ENCODE assay signal across 9 cellular contexts in the genomic region with DNA sequence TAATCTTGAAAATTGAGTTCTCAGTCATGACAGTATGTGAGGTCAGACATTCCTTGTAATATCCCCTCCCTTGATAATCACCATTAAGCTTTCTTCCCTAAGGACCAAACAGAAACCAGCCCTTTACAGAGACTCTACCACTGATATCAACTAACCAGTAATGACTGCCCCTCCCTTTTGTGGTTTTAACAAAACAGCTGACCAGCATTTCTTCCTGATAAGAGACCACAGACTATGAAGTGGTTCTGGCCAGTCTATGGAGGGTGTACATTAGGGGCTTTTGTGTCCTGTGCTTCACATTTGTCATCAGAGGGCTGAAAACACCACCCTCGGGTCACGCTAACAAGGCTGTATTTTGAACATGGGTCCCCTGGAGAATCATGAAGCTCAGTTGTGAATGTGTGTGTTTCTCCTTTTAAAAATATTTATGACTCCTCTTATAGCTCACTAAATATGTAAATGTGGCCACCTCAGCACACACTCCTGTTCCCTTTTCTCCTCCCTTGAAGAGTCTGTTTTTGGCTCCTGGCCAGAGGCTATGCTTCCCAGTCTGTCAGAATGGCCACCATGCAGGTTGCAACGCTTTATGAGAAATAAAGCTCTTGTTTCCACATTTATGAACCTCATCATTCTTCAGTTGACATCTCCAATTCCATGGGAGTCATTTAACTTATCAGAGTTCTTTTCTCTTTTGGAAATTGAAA.
A peak's percentile ranks its signal among the peaks of the same experiment; 100 is the strongest.
DNase-seq lines count a peak whose midpoint lies in the region; ATAC-seq, FAIRE-seq and TF ChIP-seq lines count a peak whose summit lies in the region.
"Had no signal": no experiment of that assay in that cellular context is flagged by ENCODE, and none has a peak within 500 bp of the region (broad histone marks: within the 10 kb centered on the region; RNA-seq: fewer than 3 reads in every experiment).

No MANE protein-coding gene starts in this region.

- POLR2A ChIA-PET in GM12878 (lab: Charles Lee) = no interaction called here

- no TSS peak for BruUV-seq in GM12878 (replicated peaks; lab: Mats Ljungman, UMichigan)

- ATAC-seq in GM21619 (IDR thresholded peaks at IDR 0.05; ENCODE audit: unreplicated experiment) (peak; percentile 41), GM12878 (peak; percentile 84), GM18858 (IDR thresholded peaks at IDR 0.05; ENCODE audit: unreplicated experiment) (no peak)

- TF ChIP-seq CTCF in Loucy (conservative IDR thresholded peaks at IDR 0.05; ENCODE audit: low read length) = no peak
- TF ChIP-seq CTCF in GM12878 (IDR thresholded peaks at IDR 0.05 in 2 of 3, conservative IDR thresholded peaks at IDR 0.05 in 1 of 3; ENCODE audit: control insufficient read depth in 2 of 3, extremely low read depth in 1 of 3, insufficient read depth in 1 of 3, low read depth in 3 of 3, low read length in 3 of 3) = no peak
- TF ChIP-seq CTCF in nephron progenitor cell (IDR thresholded peaks at IDR 0.05) = no peak

- 14% methylated on average over 3 of the region's 3 CpGs for WGBS in GM12878 (ENCODE audit: insufficient coverage, insufficient replicate concordance, low lambda C conversion rate, missing lambda C conversion rate)

- peak overlapping the region; percentile 83 for H3K4me2 ChIP-seq in Loucy (ENCODE audit: low read depth, low read length, poor library complexity, severe bottlenecking)
- no peak overlapping the region for H3K4me2 ChIP-seq in GM12878 (ENCODE audit: control insufficient read depth, insufficient read depth)

- H3K79me2 ChIP-seq in Loucy (ENCODE audit: insufficient read depth, low read length) (no peaks in the 10 kb centered on the region), GM12878 (ENCODE audit: control insufficient read depth, insufficient read depth, low read length) (no peaks in the 10 kb centered on the region)

- DNase-seq in COLO668 (lab: John Stamatoyannopoulos, UW; ENCODE audit: unreplicated experiment) (peak; percentile 19), GM12878 (ENCODE audit: low read depth, low spot score) (no peak), nephron progenitor cell (no peak)
- DNase-seq in effector CD8-positive, alpha-beta T cell (lab: John Stamatoyannopoulos, UW) = no peak
- DNase-seq in activated T-helper 2 cell treated with anti-CD3 and anti-CD28 coated beads, Interferon-gamma antibody, Interleukin-2, Interleukin-4, amounts not matched to agents 10 μg/mL and 5 μg/mL and 100 μg/mL, durations not matched to agents 14 hours and 24 hours and 36 hours (ENCODE audit: low spot score) = no peak
- DNase-seq: activated naive CD4-positive, alpha-beta T cell had no signal

- H3K4me3 ChIP-seq in Loucy (ENCODE audit: low read length, poor library complexity, severe bottlenecking) (peak overlapping the region; percentile 58), GM12878 (no peak overlapping the region)

- RAD21 ChIA-PET in GM12878 (lab: Charles Lee; ENCODE audit: unreplicated experiment) = interaction anchor here (0.7 to 6.6 kb wide), 28 partner anchors 10 to 762 kb away, joined by 3 to 54 read pairs (median 4); a partner anchor contains a TSS

- no peaks in the 10 kb centered on the region for H3K9me3 Mint-ChIP-seq in nephron progenitor cell
- H3K9me3 Mint-ChIP-seq in activated T-helper 2 cell treated with anti-CD3 and anti-CD28 coated beads, Interferon-gamma antibody, Interleukin-2, Interleukin-4, amounts not matched to agents 10 μg/mL and 5 μg/mL and 100 μg/mL, durations not matched to agents 14 hours and 24 hours and 36 hours = no peaks in the 10 kb centered on the region

- H3F3A ChIP-seq in Loucy (ENCODE audit: low read depth) = peaks cover 6% of the 10 kb centered on the region; the same call in 1 of the 2 replicates

- no peak overlapping the region for H2AFZ ChIP-seq in Loucy (ENCODE audit: low read length)
- H2AFZ ChIP-seq in GM12878 (ENCODE audit: control insufficient read depth, low read depth, low read length) = no peak overlapping the region

- H3K9me2 ChIP-seq in Loucy (replicated peaks; ENCODE audit: low read depth, low read length) = no peaks in the 10 kb centered on the region

- H3K4me1 ChIP-seq in Loucy (ENCODE audit: insufficient read depth, low read length, poor library complexity, severe bottlenecking) = peaks cover 38% of the 10 kb centered on the region
- H3K4me1 ChIP-seq in GM12878 (ENCODE audit: control insufficient read depth, insufficient read depth, low read length) = peaks cover 8% of the 10 kb centered on the region

- no peaks in the 10 kb centered on the region for H3K9me3 ChIP-seq in Loucy (ENCODE audit: insufficient read depth, low read depth, low read length)
- H3K9me3 ChIP-seq in GM12878 (replicated peaks; ENCODE audit: control insufficient read depth, insufficient read depth, low read length) = no peaks in the 10 kb centered on the region

- no peaks in the 10 kb centered on the region for H4K20me1 ChIP-seq in Loucy (ENCODE audit: insufficient read depth, low read length, poor library complexity, severe bottlenecking)
- H4K20me1 ChIP-seq in GM12878 (ENCODE audit: control insufficient read depth, insufficient read depth) = no peaks in the 10 kb centered on the region

- SMC1A ChIA-PET in GM12878 (lab: Charles Lee; ENCODE audit: uncharacterized antibody, unreplicated experiment) = interaction anchor here (0.5 to 6.7 kb wide), 43 partner anchors 10 to 605 kb away, joined by 3 to 75 read pairs (median 5); a partner anchor contains a TSS

- no peak overlapping the region for H3K4me3 Mint-ChIP-seq in nephron progenitor cell
- no peak overlapping the region for H3K4me3 Mint-ChIP-seq in activated T-helper 2 cell treated with anti-CD3 and anti-CD28 coated beads, Interferon-gamma antibody, Interleukin-2, Interleukin-4, amounts not matched to agents 10 μg/mL and 5 μg/mL and 100 μg/mL, durations not matched to agents 14 hours and 24 hours and 36 hours (ENCODE audit: low read depth)

- H3K4me1 Mint-ChIP-seq in nephron progenitor cell = peaks cover 9% of the 10 kb centered on the region
- H3K4me1 Mint-ChIP-seq in activated T-helper 2 cell treated with anti-CD3 and anti-CD28 coated beads, Interferon-gamma antibody, Interleukin-2, Interleukin-4, amounts not matched to agents 10 μg/mL and 5 μg/mL and 100 μg/mL, durations not matched to agents 14 hours and 24 hours and 36 hours (ENCODE audit: low read depth) = peaks cover 11% of the 10 kb centered on the region

- TF ChIP-seq POLR2A in GM12878 (IDR thresholded peaks at IDR 0.05; ENCODE audit: low read depth, low read length) = no peak

- H3K36me3 ChIP-seq in Loucy (ENCODE audit: insufficient read depth, low read length) (no peaks in the 10 kb centered on the region), GM12878 (ENCODE audit: control insufficient read depth in 2 of 2, insufficient read depth in 2 of 2, low read length in 1 of 2) (no peaks in the 10 kb centered on the region)

- peak; percentile 63 to 67; a peak in 3 of 4 replicates for TF ChIP-seq EP300 in GM12878 (IDR thresholded peaks at IDR 0.05; ENCODE audit: borderline replicate concordance in 1 of 2, control insufficient read depth in 1 of 2, low read depth in 2 of 2, low read length in 2 of 2)

- intact Hi-C loops in GM12878 (cut with micrococcal nuclease; ENCODE audit: unreplicated experiment) = loop anchor here (1.0 to 5.0 kb wide), 3 partner anchors 83 to 763 kb away; no protein-coding TSS in a partner anchor
- intact Hi-C loops in activated T-helper 2 cell treated with anti-CD3 and anti-CD28 coated beads, Interferon-gamma antibody, Interleukin-2, Interleukin-4, amounts not matched to agents 10 μg/mL and 5 μg/mL and 100 μg/mL, durations not matched to agents 14 hours and 24 hours and 36 hours (cut with micrococcal nuclease) = no loop called here

- H3K27ac Mint-ChIP-seq in nephron progenitor cell = no peak overlapping the region
- H3K27ac Mint-ChIP-seq in activated T-helper 2 cell treated with anti-CD3 and anti-CD28 coated beads, Interferon-gamma antibody, Interleukin-2, Interleukin-4, amounts not matched to agents 10 μg/mL and 5 μg/mL and 100 μg/mL, durations not matched to agents 14 hours and 24 hours and 36 hours = no peak overlapping the region

- no peaks in the 10 kb centered on the region for H3K27me3 ChIP-seq in Loucy (ENCODE audit: insufficient read depth, low read length, poor library complexity, severe bottlenecking)
- H3K27me3 ChIP-seq in GM12878 (replicated peaks in 1 of 2; ENCODE audit: control insufficient read depth in 2 of 2, insufficient read depth in 2 of 2, low read length in 1 of 2) = no peaks in the 10 kb centered on the region

- H3K27ac ChIP-seq in GM12878 (ENCODE audit: control insufficient read depth, insufficient read depth) = no peak overlapping the region

- TF ChIP-seq RAD21 in GM12878 (IDR thresholded peaks at IDR 0.05; ENCODE audit: insufficient read depth, low read depth, low read length) = no peak

- CTCF ChIA-PET in GM12878 (lab: Yijun Ruan, JAX) = interaction anchor here (0.6 to 7.0 kb wide), 53 partner anchors 9 to 1389 kb away, joined by 3 to 118 read pairs (median 5); a partner anchor contains a TSS

- H3K27me3 Mint-ChIP-seq in nephron progenitor cell (ENCODE audit: low read depth, poor library complexity) = no peaks in the 10 kb centered on the region
- H3K27me3 Mint-ChIP-seq in activated T-helper 2 cell treated with anti-CD3 and anti-CD28 coated beads, Interferon-gamma antibody, Interleukin-2, Interleukin-4, amounts not matched to agents 10 μg/mL and 5 μg/mL and 100 μg/mL, durations not matched to agents 14 hours and 24 hours and 36 hours (ENCODE audit: low read depth) = peaks cover 10% of the 10 kb centered on the region

- peak; percentile 52 for FAIRE-seq in GM12878 (lab: Jason Lieb, UNC)

- in situ Hi-C loops in GM12878 (cut with MboI) = no loop called here

- H3K36me3 Mint-ChIP-seq in nephron progenitor cell (ENCODE audit: low read depth) = no peaks in the 10 kb centered on the region
- H3K36me3 Mint-ChIP-seq in activated T-helper 2 cell treated with anti-CD3 and anti-CD28 coated beads, Interferon-gamma antibody, Interleukin-2, Interleukin-4, amounts not matched to agents 10 μg/mL and 5 μg/mL and 100 μg/mL, durations not matched to agents 14 hours and 24 hours and 36 hours (ENCODE audit: low read depth) = no peaks in the 10 kb centered on the region

- H3K9ac ChIP-seq in Loucy (ENCODE audit: low read depth, low read length, poor library complexity, severe bottlenecking) (no peak overlapping the region), GM12878 (ENCODE audit: control insufficient read depth, insufficient read depth, low read length) (no peak overlapping the region)

TF ChIP-seq in GM12878, 131 proteins besides CTCF, POLR2A, EP300 and RAD21 (continues in another document):
- TF ChIP-seq EED (IDR thresholded peaks at IDR 0.05; ENCODE audit: low read depth) (no peak), SUZ12 (IDR thresholded peaks at IDR 0.05; ENCODE audit: unreplicated experiment) (no peak), DPF2 (IDR thresholded peaks at IDR 0.05) (peak; percentile 55; the same call in 1 of the 2 replicates)
